In genomic region chr1:27366113-27366410, GRCh38 we compare ENCODE assay signal across 8 cellular contexts. TPM values are rescaled to one million over a fixed set of nuclear protein-coding genes. Genes with fewer than 3 reads are reported as not detected.
A peak's percentile ranks its signal among the peaks of the same experiment; 100 is the strongest.
DNase-seq lines count a peak whose midpoint lies in the region; ATAC-seq and TF ChIP-seq lines count a peak whose summit lies in the region.

No MANE protein-coding gene starts in this region.

- peak overlapping the region; percentile 83 for H3K27ac Mint-ChIP-seq in stimulated activated effector memory CD8-positive, alpha-beta T cell treated with anti-CD3 and anti-CD28 coated beads, Interleukin-12 subunit alpha, Interleukin-12 subunit beta, amount 100 ng/mL, for 72 hours

- H3K4me3 ChIP-seq in GM08714 (ENCODE audit: low read length) (peak overlapping the region; percentile 57; the same call in 1 of the 2 replicates), OCI-LY3 (ENCODE audit: low read length) (peak overlapping the region; percentile 96), mucosa of stomach (ENCODE audit: low read length) (peak overlapping the region; percentile 31)

- H3K9me3 ChIP-seq in OCI-LY3 (ENCODE audit: insufficient read depth, low read length): no peaks in the 10 kb centered on the region
- no peaks in the 10 kb centered on the region for H3K9me3 ChIP-seq in mucosa of stomach (ENCODE audit: control insufficient read depth, low read length)

- peak overlapping the region; percentile 96 for H3K4me2 ChIP-seq in OCI-LY3 (ENCODE audit: low read length)

- no peaks in the 10 kb centered on the region for H3K36me3 ChIP-seq in OCI-LY3 (replicated peaks; ENCODE audit: low read depth, low read length)
- H3K36me3 ChIP-seq in mucosa of stomach (ENCODE audit: control insufficient read depth, insufficient read depth, low read length): no peaks in the 10 kb centered on the region

- ATAC-seq in HG03469 (IDR thresholded peaks at IDR 0.05; ENCODE audit: unreplicated experiment) (peak; percentile 34), esophagus mucosa (peak; percentile 59), GM21423 (IDR thresholded peaks at IDR 0.05; ENCODE audit: unreplicated experiment) (no peak)
- peak; percentile 80 for ATAC-seq in stimulated activated effector memory CD8-positive, alpha-beta T cell treated with anti-CD3 and anti-CD28 coated beads, Interleukin-12 subunit alpha, Interleukin-12 subunit beta, amount 100 ng/mL, for 72 hours

- no peaks in the 10 kb centered on the region for H3K9me3 Mint-ChIP-seq in stimulated activated effector memory CD8-positive, alpha-beta T cell treated with anti-CD3 and anti-CD28 coated beads, Interleukin-12 subunit alpha, Interleukin-12 subunit beta, amount 100 ng/mL, for 72 hours

- H3K27ac ChIP-seq in OCI-LY3 (ENCODE audit: low read length): 0 out of 2 replicates have a peak overlapping the region, but pooled peaks have one; percentile 12

- TF ChIP-seq CTCF in OCI-LY3 (IDR thresholded peaks at IDR 0.05; ENCODE audit: low read depth, low read length): no peak

- peaks cover 37% of the 10 kb centered on the region for H3K4me1 Mint-ChIP-seq in stimulated activated effector memory CD8-positive, alpha-beta T cell treated with anti-CD3 and anti-CD28 coated beads, Interleukin-12 subunit alpha, Interleukin-12 subunit beta, amount 100 ng/mL, for 72 hours

- H3K36me3 Mint-ChIP-seq in stimulated activated effector memory CD8-positive, alpha-beta T cell treated with anti-CD3 and anti-CD28 coated beads, Interleukin-12 subunit alpha, Interleukin-12 subunit beta, amount 100 ng/mL, for 72 hours: peaks cover 7% of the 10 kb centered on the region

- peak overlapping the region; percentile 73 for H3K9ac ChIP-seq in OCI-LY3 (ENCODE audit: low read length)
- H3K9ac ChIP-seq in mucosa of stomach (ENCODE audit: low read length): peak overlapping the region; percentile 68

- no peaks in the 10 kb centered on the region for H4K20me1 ChIP-seq in OCI-LY3 (ENCODE audit: insufficient read depth, low read length)

- no peaks in the 10 kb centered on the region for H3K27me3 ChIP-seq in OCI-LY3 (ENCODE audit: low read depth, low read length)
- H3K27me3 ChIP-seq in mucosa of stomach (ENCODE audit: control insufficient read depth, insufficient read depth, low read length): no peaks in the 10 kb centered on the region

- DNase-seq in activated T-cell treated with anti-CD3 and anti-CD28 coated beads, Interleukin-2, amount 50 U/mL, for 48 hours: peak; percentile 91
- peak in 1 of 2 donors; percentile 66 for DNase-seq in stimulated activated effector memory CD8-positive, alpha-beta T cell treated with anti-CD3 and anti-CD28 coated beads, Interleukin-12 subunit alpha, Interleukin-12 subunit beta, amount 100 ng/mL, for 72 hours (ENCODE audit: low spot score in 2 of 2)

- H3K4me1 ChIP-seq in OCI-LY3 (ENCODE audit: low read length) (peaks cover 24% of the 10 kb centered on the region), mucosa of stomach (ENCODE audit: control insufficient read depth, insufficient read depth, low read length) (peaks cover 22% of the 10 kb centered on the region)

- H3K4me3 Mint-ChIP-seq in stimulated activated effector memory CD8-positive, alpha-beta T cell treated with anti-CD3 and anti-CD28 coated beads, Interleukin-12 subunit alpha, Interleukin-12 subunit beta, amount 100 ng/mL, for 72 hours: peak overlapping the region; percentile 89

- H2AFZ ChIP-seq in OCI-LY3 (ENCODE audit: low read depth, low read length): peak overlapping the region; percentile 30; the same call in 1 of the 2 replicates

- H3K79me2 ChIP-seq in OCI-LY3 (ENCODE audit: low read length): no peaks in the 10 kb centered on the region

RNA-seq across cellular contexts. Expression of gene MAP3K6, which starts 0.7 kb away (rescaled TPM):
- total RNA-seq in esophagus mucosa: 76.3 TPM

RNA-seq across cellular contexts. Expression of gene FCN3, which starts 8.6 kb away (rescaled TPM):
- total RNA-seq in esophagus mucosa: 2.4 TPM

RNA-seq across cellular contexts. Expression of gene CD164L2, which starts 17.1 kb away (rescaled TPM):
- 12.2 TPM for total RNA-seq in esophagus mucosa

RNA-seq across cellular contexts. Expression of gene SYTL1, which starts 24.2 kb away (rescaled TPM):
- 113 TPM for total RNA-seq in esophagus mucosa

RNA-seq across cellular contexts. Expression of gene GPR3, which starts 26.4 kb away (rescaled TPM):
- total RNA-seq in esophagus mucosa: 0.52 TPM

Comparison
In these comparisons a context has a peak if more than half of its experiments do, and no peak if none do; other contexts are left out.
1. H3K4me3 ChIP-seq: peak in every context shown above with its lines; median percentile 96 in OCI-LY3; 57 in GM08714; 31 in mucosa of stomach.